In the genomic region with DNA sequence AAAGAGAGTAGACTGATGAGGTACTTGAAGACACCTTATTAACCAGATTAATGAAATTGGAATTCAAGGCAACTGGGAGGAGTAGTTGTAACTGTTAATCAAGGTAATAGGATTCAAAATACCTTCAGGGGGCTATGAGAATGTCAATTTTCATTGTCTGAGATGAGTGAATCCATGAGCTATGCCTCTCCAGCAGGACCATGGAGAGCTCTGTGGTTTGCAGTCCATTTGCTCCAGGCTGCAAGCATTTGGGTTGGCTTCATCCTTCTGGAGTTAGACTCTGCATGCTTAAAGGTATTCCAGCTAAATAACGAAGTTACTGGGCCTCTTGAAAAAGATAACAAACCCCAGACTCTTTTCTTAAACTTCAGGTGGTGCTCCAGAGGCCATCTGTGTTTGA, we compare ENCODE assay signal across 15 cellular contexts.
DNase-seq lines count a peak whose midpoint lies in the region; ATAC-seq and TF ChIP-seq lines count a peak whose summit lies in the region.
"Had no signal": no experiment of that assay in that cellular context is flagged by ENCODE, and none has a peak within 500 bp of the region (broad histone marks: within the 10 kb centered on the region; RNA-seq: fewer than 3 reads in every experiment).

No MANE protein-coding gene starts in this region.

- no peak for TF ChIP-seq CTCF in astrocyte of the cerebellum (IDR thresholded peaks at IDR 0.05; ENCODE audit: low read depth, low read length, missing control alignments)

- H3K36me3 Mint-ChIP-seq in T-cell, result no peaks in the 10 kb centered on the region

- no peak overlapping the region for H3K27ac Mint-ChIP-seq in T-cell

- POLR2A ChIA-PET in T-cell (lab: Charles Lee), result no interaction called here

- CTCF ChIA-PET in T-cell (lab: Charles Lee), result no interaction called here

- peaks cover 3 to 6% (median 3%) of the 10 kb centered on the region in 3 donors for H3K9me3 Mint-ChIP-seq in T-cell

- no peaks in the 10 kb centered on the region for H3K4me1 Mint-ChIP-seq in T-cell

- DNase-seq in AG08395 (ENCODE audit: low spot score) (peak; percentile 56), HT1080 (ENCODE audit: low read depth) (peak; percentile 10), astrocyte of the cerebellum (ENCODE audit: low read depth) (peak; percentile 26), iPS-NIHi7 (ENCODE audit: extremely low spot score) (peak; percentile 63), T-cell (no peak)
- DNase-seq in activated naive CD4-positive, alpha-beta T cell (lab: John Stamatoyannopoulos, UW), result no peak
- DNase-seq: activated CD8-positive, alpha-beta memory T cell treated with anti-CD3 and anti-CD28 coated beads, Interleukin-2, amount 50 U/mL, for 48 hours; amniotic stem cell; NCI-H2107; upper lobe of right lung had no signal

- ATAC-seq in HG03175 (IDR thresholded peaks at IDR 0.05; ENCODE audit: unreplicated experiment) (no peak), GM18498 (IDR thresholded peaks at IDR 0.05; ENCODE audit: unreplicated experiment) (no peak), T-cell (replicated peaks in 1 of 4) (no peak)
- ATAC-seq: Panc1, upper lobe of right lung had no signal

- no peaks in the 10 kb centered on the region for H3K27me3 Mint-ChIP-seq in T-cell

- in situ Hi-C loops in astrocyte of the cerebellum (cut with HindIII; ENCODE audit: low sequenced_read_pairs), result no loop called here

- H3K4me3 ChIP-seq in astrocyte of the cerebellum (ENCODE audit: low read depth, low read length), result no peak overlapping the region
- H3K4me3 ChIP-seq: BLaER1, smooth muscle cell, upper lobe of right lung had no signal

- no peak overlapping the region for H3K4me3 Mint-ChIP-seq in T-cell

Comparison
In these comparisons a context has a peak if more than half of its experiments do, and no peak if none do; other contexts are left out.
1. DNase-seq: peak in AG08395 (single experiment), HT1080 (single experiment), astrocyte of the cerebellum (single experiment) and iPS-NIHi7 (single experiment); none in activated naive CD4-positive, alpha-beta T cell (0 of 4) and T-cell (0 of 34).